ENCODE assay signal across 8 cellular contexts in the genomic region with DNA sequence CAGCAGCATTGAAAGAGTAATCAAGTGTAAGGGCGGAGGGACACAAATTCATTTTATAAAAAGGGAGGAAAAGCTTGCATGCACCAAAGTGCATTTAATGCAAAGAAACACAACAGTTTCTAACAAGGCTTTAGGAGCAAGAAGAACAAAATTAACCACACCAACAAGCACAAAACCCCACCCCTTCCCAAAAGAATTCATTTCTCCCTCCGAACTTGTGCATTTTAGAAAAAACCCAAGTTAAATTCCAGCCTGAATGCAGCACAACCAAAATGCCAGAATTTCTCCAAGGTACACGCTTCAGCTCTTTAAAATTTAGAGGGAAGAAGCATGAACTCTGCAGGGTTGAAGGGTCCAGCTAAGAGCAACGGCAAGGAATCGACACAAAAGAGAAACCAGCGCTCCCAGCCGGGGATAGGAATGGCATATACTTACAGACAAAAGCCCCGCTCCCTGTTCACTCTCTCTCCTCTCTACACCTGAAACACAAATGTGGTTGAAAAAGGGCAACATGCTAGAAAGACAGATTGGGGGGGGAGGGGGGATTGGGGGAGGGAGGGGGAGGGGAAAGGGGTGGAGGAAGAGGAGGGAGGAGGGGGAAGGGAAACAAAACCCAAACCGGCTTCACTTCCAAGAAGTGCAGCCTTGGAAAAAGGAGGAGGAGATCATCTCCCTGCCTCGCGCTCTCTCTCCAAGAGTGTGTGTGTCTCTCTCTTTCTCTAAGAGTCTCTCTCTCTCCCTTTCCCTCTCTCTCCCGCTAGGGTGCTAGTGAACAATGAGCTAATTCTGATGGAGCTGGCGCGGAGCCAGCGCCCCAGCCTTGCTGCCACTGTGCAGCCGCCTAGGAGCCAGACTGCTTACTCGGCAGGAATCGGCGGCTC.
A peak's percentile ranks its signal among the peaks of the same experiment; 100 is the strongest.
DNase-seq lines count a peak whose midpoint lies in the region; ATAC-seq and TF ChIP-seq lines count a peak whose summit lies in the region.

A gene with protein sequence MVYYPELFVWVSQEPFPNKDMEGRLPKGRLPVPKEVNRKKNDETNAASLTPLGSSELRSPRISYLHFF (minus strand): TSS at position 494 of the 881 bp plus-strand sequence. CDS start 1,422 bp downstream, outside the sequence.

- TF ChIP-seq CTCF in astrocyte of the spinal cord (IDR thresholded peaks at IDR 0.05; ENCODE audit: low read depth, low read length), result peak; percentile 61

- DNase-seq in NCI-H1694 (lab: John Stamatoyannopoulos, UW) (peak; percentile 87), astrocyte of the spinal cord (ENCODE audit: low read depth, low spot score) (peak; percentile 97), hypothalamus (lab: John Stamatoyannopoulos, UW) (peak; percentile 51 to 93 (median 84)), retina (peak; percentile 91), NK-92 (lab: John Stamatoyannopoulos, UW; ENCODE audit: unreplicated experiment) (no peak)

- H3K27me3 Mint-ChIP-seq in T-helper 1 cell treated with Interleukin-12 subunit alpha and Interleukin-12 subunit beta and Interleukin-4 antibody, amounts not matched to agents 30 μg/mL and 1 μg/mL, for 36 hours (ENCODE audit: low read depth), result no peaks in the 10 kb centered on the region

- H3K27ac Mint-ChIP-seq in T-helper 1 cell treated with Interleukin-12 subunit alpha and Interleukin-12 subunit beta and Interleukin-4 antibody, amounts not matched to agents 30 μg/mL and 1 μg/mL, for 36 hours, result peak within 1 kb of the TSS; percentile 91

- peak within 1 kb of the TSS; percentile 87 for H3K4me3 Mint-ChIP-seq in T-helper 1 cell treated with Interleukin-12 subunit alpha and Interleukin-12 subunit beta and Interleukin-4 antibody, amounts not matched to agents 30 μg/mL and 1 μg/mL, for 36 hours

- H3K4me3 ChIP-seq in astrocyte of the spinal cord (ENCODE audit: low read depth, low read length), result peak within 1 kb of the TSS; percentile 93

- H3K9me3 Mint-ChIP-seq in T-helper 1 cell treated with Interleukin-12 subunit alpha and Interleukin-12 subunit beta and Interleukin-4 antibody, amounts not matched to agents 30 μg/mL and 1 μg/mL, for 36 hours, result no peaks in the 10 kb centered on the region

- H3K36me3 Mint-ChIP-seq in T-helper 1 cell treated with Interleukin-12 subunit alpha and Interleukin-12 subunit beta and Interleukin-4 antibody, amounts not matched to agents 30 μg/mL and 1 μg/mL, for 36 hours (ENCODE audit: low read depth), result peaks cover 6% of the 10 kb centered on the region

- ATAC-seq in GM18502 (IDR thresholded peaks at IDR 0.05; ENCODE audit: poor library complexity, unreplicated experiment), result peak; percentile 65
- peak; percentile 54 for ATAC-seq in HG02943 (IDR thresholded peaks at IDR 0.05; ENCODE audit: low read depth, unreplicated experiment)

- in situ Hi-C loops in astrocyte of the spinal cord (cut with HindIII; ENCODE audit: low sequenced_read_pairs), result no loop called here

- H3K4me1 Mint-ChIP-seq in T-helper 1 cell treated with Interleukin-12 subunit alpha and Interleukin-12 subunit beta and Interleukin-4 antibody, amounts not matched to agents 30 μg/mL and 1 μg/mL, for 36 hours (ENCODE audit: low read depth), result peaks cover 26% of the 10 kb centered on the region
